ENCODE assay signal across 33 cellular contexts in the genomic region with DNA sequence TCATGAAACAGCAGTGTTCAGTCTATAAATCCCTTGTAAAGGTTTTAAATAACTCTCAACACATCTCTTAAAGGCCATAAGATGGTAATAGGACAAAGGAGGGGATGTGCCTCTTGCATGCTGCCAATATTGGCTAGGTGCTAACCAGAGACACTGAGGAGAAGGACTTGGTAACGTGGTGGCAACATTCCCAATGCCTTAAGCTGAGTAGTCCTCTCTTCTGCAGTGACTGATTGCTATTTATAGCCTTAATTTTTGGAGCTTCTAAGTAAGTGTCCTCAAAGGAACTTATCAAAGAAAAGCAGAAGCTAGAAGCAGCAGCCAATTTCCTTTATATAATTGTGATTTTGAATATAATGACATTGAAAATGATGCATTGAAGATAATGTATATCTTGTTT.
"Had no signal": no experiment of that assay in that cellular context is flagged by ENCODE, and none has a peak within 500 bp of the region (broad histone marks: within the 10 kb centered on the region; RNA-seq: fewer than 3 reads in every experiment).

No MANE protein-coding gene starts in this region.

- H3K4me1 ChIP-seq: ascending aorta, esophagus muscularis mucosa had no signal

- H3K27me3 ChIP-seq: ascending aorta, esophagus muscularis mucosa, foreskin keratinocyte, gastroesophageal sphincter, heart right ventricle had no signal

- H3K27ac ChIP-seq: ascending aorta, esophagus muscularis mucosa, foreskin keratinocyte, gastroesophageal sphincter, heart right ventricle, VCaP had no signal

- H3K36me3 ChIP-seq: ascending aorta, esophagus muscularis mucosa, gastroesophageal sphincter, heart right ventricle had no signal

- DNase-seq: activated CD4-positive, alpha-beta memory T cell treated with anti-CD3 and anti-CD28 coated beads, Interleukin-2, amount 10 ng/mL, durations not matched to agents 7 days and 5 days; activated CD4-positive, alpha-beta T cell treated with anti-CD3 and anti-CD28 coated beads for 1 hour; activated CD4-positive, alpha-beta T cell treated with anti-CD3 and anti-CD28 coated beads for 4 hours; activated CD4-positive, alpha-beta T cell treated with anti-CD3 and anti-CD28 coated beads, Interleukin-2, amount 10 ng/mL, durations not matched to agents 7 days and 5 days; activated CD4-positive, alpha-beta T cell treated with anti-CD3 and anti-CD28 coated beads, Interleukin-2, amount 50 U/mL, for 4 hours; activated CD8-positive, alpha-beta memory T cell treated with anti-CD3 and anti-CD28 coated beads, Interleukin-2, amount 50 U/mL, for 48 hours; activated gamma-delta T cell; activated naive CD4-positive, alpha-beta T cell; activated naive CD4-positive, alpha-beta T cell treated with anti-CD3 and anti-CD28 coated beads, Interleukin-2, amount 10 ng/mL, durations not matched to agents 7 days and 5 days; activated naive CD8-positive, alpha-beta T cell treated with anti-CD3 and anti-CD28 coated beads, Interleukin-2, amount 10 ng/mL, durations not matched to agents 7 days and 5 days; activated T-cell treated with anti-CD3 and anti-CD28 coated beads for 4 hours; activated T-cell treated with anti-CD3 and anti-CD28 coated beads, Interleukin-2, amount 50 U/mL, for 24 hours; activated T-cell treated with anti-CD3 and anti-CD28 coated beads, Interleukin-2, amount 50 U/mL, for 72 hours; caudate nucleus; cortex of kidney; dermis blood vessel endothelial cell; effector CD4-positive, alpha-beta T cell; effector memory CD8-positive, alpha-beta T cell; erythroblast; foreskin keratinocyte; heart right ventricle; T-cell; T1000 had no signal

- H3K4me1 Mint-ChIP-seq: activated CD4-positive, alpha-beta memory T cell treated with anti-CD3 and anti-CD28 coated beads, Interleukin-2, amount 10 ng/mL, durations not matched to agents 7 days and 5 days; activated CD4-positive, alpha-beta T cell treated with anti-CD3 and anti-CD28 coated beads, Interleukin-2, amount 10 ng/mL, durations not matched to agents 7 days and 5 days; activated naive CD4-positive, alpha-beta T cell treated with anti-CD3 and anti-CD28 coated beads, Interleukin-2, amount 10 ng/mL, durations not matched to agents 7 days and 5 days; brain; T-cell; WTC11 had no signal

- H3K27me3 Mint-ChIP-seq: activated T-cell treated with anti-CD3 and anti-CD28 coated beads, Interleukin-2, amount 50 U/mL, for 24 hours; effector memory CD8-positive, alpha-beta T cell had no signal

- H3K9me3 Mint-ChIP-seq: activated CD4-positive, alpha-beta memory T cell treated with anti-CD3 and anti-CD28 coated beads, Interleukin-2, amount 10 ng/mL, durations not matched to agents 7 days and 5 days; activated CD4-positive, alpha-beta T cell treated with anti-CD3 and anti-CD28 coated beads, Interleukin-2, amount 10 ng/mL, durations not matched to agents 7 days and 5 days; activated naive CD4-positive, alpha-beta T cell treated with anti-CD3 and anti-CD28 coated beads, Interleukin-2, amount 10 ng/mL, durations not matched to agents 7 days and 5 days; activated T-cell treated with anti-CD3 and anti-CD28 coated beads, Interleukin-2, amount 50 U/mL, for 24 hours; effector memory CD8-positive, alpha-beta T cell; T-cell had no signal

- H3K4me3 ChIP-seq: ascending aorta, esophagus muscularis mucosa, gastroesophageal sphincter, heart right ventricle had no signal

- H3K9me3 ChIP-seq: ascending aorta, esophagus muscularis mucosa, gastroesophageal sphincter had no signal

- FAIRE-seq: bronchial epithelial cell, colon had no signal

- H3K4me3 Mint-ChIP-seq: activated CD4-positive, alpha-beta memory T cell treated with anti-CD3 and anti-CD28 coated beads, Interleukin-2, amount 10 ng/mL, durations not matched to agents 7 days and 5 days; activated CD4-positive, alpha-beta T cell treated with anti-CD3 and anti-CD28 coated beads, Interleukin-2, amount 10 ng/mL, durations not matched to agents 7 days and 5 days; activated naive CD4-positive, alpha-beta T cell treated with anti-CD3 and anti-CD28 coated beads, Interleukin-2, amount 10 ng/mL, durations not matched to agents 7 days and 5 days; activated naive CD8-positive, alpha-beta T cell treated with anti-CD3 and anti-CD28 coated beads, Interleukin-2, amount 10 ng/mL, durations not matched to agents 7 days and 5 days; activated T-cell treated with anti-CD3 and anti-CD28 coated beads, Interleukin-2, amount 50 U/mL, for 24 hours; activated T-cell treated with anti-CD3 and anti-CD28 coated beads, Interleukin-2, amount 50 U/mL, for 72 hours; brain; effector memory CD8-positive, alpha-beta T cell; T-cell; T-helper 1 cell treated with Interleukin-12 subunit alpha and Interleukin-12 subunit beta and Interleukin-4 antibody, amounts not matched to agents 30 μg/mL and 1 μg/mL, for 36 hours; WTC11 had no signal

- ATAC-seq: activated naive CD4-positive, alpha-beta T cell treated with anti-CD3 and anti-CD28 coated beads, Interleukin-2, amount 50 U/mL, for 72 hours; activated T-cell treated with anti-CD3 and anti-CD28 coated beads, Interleukin-2, amount 50 U/mL, for 72 hours; effector memory CD8-positive, alpha-beta T cell; foreskin keratinocyte; gastroesophageal sphincter; T-cell; WTC11 had no signal

- H3K27ac Mint-ChIP-seq: activated CD4-positive, alpha-beta memory T cell treated with anti-CD3 and anti-CD28 coated beads, Interleukin-2, amount 10 ng/mL, durations not matched to agents 7 days and 5 days; activated CD4-positive, alpha-beta T cell treated with anti-CD3 and anti-CD28 coated beads, Interleukin-2, amount 10 ng/mL, durations not matched to agents 7 days and 5 days; activated naive CD4-positive, alpha-beta T cell treated with anti-CD3 and anti-CD28 coated beads, Interleukin-2, amount 10 ng/mL, durations not matched to agents 7 days and 5 days; activated naive CD4-positive, alpha-beta T cell treated with anti-CD3 and anti-CD28 coated beads, Interleukin-2, amount 50 U/mL, for 72 hours; activated naive CD8-positive, alpha-beta T cell treated with anti-CD3 and anti-CD28 coated beads, Interleukin-2, amount 10 ng/mL, durations not matched to agents 7 days and 5 days; activated T-cell treated with anti-CD3 and anti-CD28 coated beads, Interleukin-2, amount 50 U/mL, for 24 hours; activated T-cell treated with anti-CD3 and anti-CD28 coated beads, Interleukin-2, amount 50 U/mL, for 72 hours; brain; effector memory CD8-positive, alpha-beta T cell; T-cell; T-helper 1 cell treated with Interleukin-12 subunit alpha and Interleukin-12 subunit beta and Interleukin-4 antibody, amounts not matched to agents 30 μg/mL and 1 μg/mL, for 36 hours; WTC11 had no signal

- H3K36me3 Mint-ChIP-seq: activated naive CD4-positive, alpha-beta T cell treated with anti-CD3 and anti-CD28 coated beads, Interleukin-2, amount 10 ng/mL, durations not matched to agents 7 days and 5 days; activated naive CD8-positive, alpha-beta T cell treated with anti-CD3 and anti-CD28 coated beads, Interleukin-2, amount 10 ng/mL, durations not matched to agents 7 days and 5 days; brain; T-cell; WTC11 had no signal
